In genomic region chr22:45073064-45073463, GRCh38 we compare ENCODE assay signal across 17 cellular contexts.
A peak's percentile ranks its signal among the peaks of the same experiment; 100 is the strongest.
DNase-seq lines count a peak whose midpoint lies in the region; ATAC-seq and TF ChIP-seq lines count a peak whose summit lies in the region.
"Had no signal": no experiment of that assay in that cellular context is flagged by ENCODE, and none has a peak within 500 bp of the region (broad histone marks: within the 10 kb centered on the region; RNA-seq: fewer than 3 reads in every experiment).

No MANE protein-coding gene starts in this region.

- H3K36me3 ChIP-seq in SK-N-SH (replicated peaks in 1 of 2; ENCODE audit: control insufficient read depth in 1 of 2, insufficient read depth in 2 of 2, low read length in 1 of 2) (no peaks in the 10 kb centered on the region), Panc1 (ENCODE audit: control insufficient read depth, insufficient read depth, low read length) (no peaks in the 10 kb centered on the region), mesendoderm (ENCODE audit: control insufficient read depth, insufficient read depth, low read length) (no peaks in the 10 kb centered on the region)
- H3K36me3 ChIP-seq in effector memory CD4-positive, alpha-beta T cell (ENCODE audit: control insufficient read depth, insufficient read depth, low read length), result no peaks in the 10 kb centered on the region

- H3K56ac ChIP-seq in mesendoderm (ENCODE audit: low read length), result peak overlapping the region; percentile 62

- peak overlapping the region in 1 of 2 experiments; percentile 45; a peak in 1 of 4 replicates for H3K27ac ChIP-seq in SK-N-SH (ENCODE audit: low read depth in 2 of 2, low read length in 1 of 2)
- peak overlapping the region; percentile 7; the same call in 1 of the 2 replicates for H3K27ac ChIP-seq in Panc1 (ENCODE audit: low read length)
- H3K27ac ChIP-seq in mesendoderm (ENCODE audit: low read depth, low read length), result no peak overlapping the region
- H3K27ac ChIP-seq in effector memory CD4-positive, alpha-beta T cell (ENCODE audit: insufficient read depth, low read length, poor library complexity, severe bottlenecking), result no peak overlapping the region
- H3K27ac ChIP-seq: KMS-11 had no signal

- no peaks in the 10 kb centered on the region for H3K9me3 ChIP-seq in SK-N-SH
- H3K9me3 ChIP-seq in Panc1 (ENCODE audit: control insufficient read depth, insufficient read depth, low read depth, low read length), result no peaks in the 10 kb centered on the region
- no peaks in the 10 kb centered on the region for H3K9me3 ChIP-seq in effector memory CD4-positive, alpha-beta T cell (ENCODE audit: control insufficient read depth, low read length)

- no peaks in the 10 kb centered on the region for H3K9me2 ChIP-seq in SK-N-SH

- TF ChIP-seq CTCF in SK-N-SH (IDR thresholded peaks at IDR 0.05), result no peak
- TF ChIP-seq CTCF in Panc1 (IDR thresholded peaks at IDR 0.05), result no peak

- H2BK5ac ChIP-seq in mesendoderm (ENCODE audit: low read length), result no peak overlapping the region

- TF ChIP-seq EP300 in SK-N-SH (IDR thresholded peaks at IDR 0.05; ENCODE audit: borderline replicate concordance in 1 of 2, low read depth in 1 of 2, low read length in 1 of 2), result no peak

- DNase-seq in SK-N-SH, result peak; percentile 58
- DNase-seq in NCI-H146 treated with DMSO at 0.1 percent for 48 hours (lab: John Stamatoyannopoulos, UW; ENCODE audit: unreplicated experiment), result peak; percentile 22
- no peak for DNase-seq in Panc1 (ENCODE audit: low read depth, low spot score)
- no peak for DNase-seq in mesendoderm
- no peak for DNase-seq in stimulated activated naive B cell treated with anti-CD40 and anti-IgM and Interleukin-4, amounts not matched to agents 10 μg/mL and 1 μg/mL and 100 μg/mL, for 72 hours
- no peak for DNase-seq in kidney glomerular epithelial cell (lab: John Stamatoyannopoulos, UW)
- DNase-seq in effector memory CD4-positive, alpha-beta T cell, result no peak
- DNase-seq: activated CD4-positive, CD25-positive, alpha-beta regulatory T cell; activated effector memory CD4-positive, alpha-beta T cell treated with anti-CD3 and anti-CD28 coated beads, Interleukin-2, amount 50 U/mL, for 16 hours; NCI-H187; NCI-H526 treated with DMSO at 0.1 percent for 48 hours; Right ventricle myocardium superior; stimulated activated CD4-positive, alpha-beta T cell treated with anti-CD3 and anti-CD28 coated beads, Interleukin-4, amount 100 ng/mL, for 24 hours; substantia nigra; T-helper 2 cell had no signal

- H2AK5ac ChIP-seq in mesendoderm (ENCODE audit: low read length), result no peak overlapping the region

- H3K4me2 ChIP-seq in SK-N-SH (0 out of 2 replicates have a peak overlapping the region, but pooled peaks have one; percentile 4), mesendoderm (ENCODE audit: low read length) (no peak overlapping the region)
- H3K4me2 ChIP-seq: KMS-11 had no signal

- H3K27me3 Mint-ChIP-seq in stimulated activated naive B cell treated with anti-CD40 and anti-IgM and Interleukin-4, amounts not matched to agents 10 μg/mL and 1 μg/mL and 100 μg/mL, for 72 hours, result peaks cover 34 to 59% of the 10 kb centered on the region in 2 donors

- no peak overlapping the region for H3K9ac ChIP-seq in SK-N-SH
- no peak overlapping the region for H3K9ac ChIP-seq in mesendoderm (ENCODE audit: low read length)
- H3K9ac ChIP-seq: KMS-11 had no signal

- no peaks in the 10 kb centered on the region for H4K20me1 ChIP-seq in SK-N-SH (ENCODE audit: insufficient read depth)

- no peak overlapping the region for H2BK120ac ChIP-seq in mesendoderm (ENCODE audit: low read depth, low read length)

- no peak overlapping the region for H3K18ac ChIP-seq in mesendoderm (ENCODE audit: low read length)

- no peak overlapping the region for H3K4ac ChIP-seq in mesendoderm (ENCODE audit: low read depth, low read length)

- peaks cover 3 to 4% of the 10 kb centered on the region in 2 donors for H3K9me3 Mint-ChIP-seq in stimulated activated naive B cell treated with anti-CD40 and anti-IgM and Interleukin-4, amounts not matched to agents 10 μg/mL and 1 μg/mL and 100 μg/mL, for 72 hours

- no peaks in the 10 kb centered on the region for H3K36me3 Mint-ChIP-seq in stimulated activated naive B cell treated with anti-CD40 and anti-IgM and Interleukin-4, amounts not matched to agents 10 μg/mL and 1 μg/mL and 100 μg/mL, for 72 hours

- H3K4me1 ChIP-seq in SK-N-SH (ENCODE audit: control insufficient read depth in 1 of 2, insufficient read depth in 2 of 2, low read depth in 1 of 2, low read length in 1 of 2), result peaks cover 0 to 11% of the 10 kb centered on the region in 2 experiments; a peak in 2 of 4 replicates
- peaks cover 10% of the 10 kb centered on the region; the same call in 1 of the 2 replicates for H3K4me1 ChIP-seq in Panc1 (ENCODE audit: control insufficient read depth, insufficient read depth, low read length)
- H3K4me1 ChIP-seq in mesendoderm (ENCODE audit: control insufficient read depth, low read depth, low read length), result peaks cover 2% of the 10 kb centered on the region
- no peaks in the 10 kb centered on the region for H3K4me1 ChIP-seq in effector memory CD4-positive, alpha-beta T cell (ENCODE audit: control insufficient read depth, insufficient read depth, low read length, poor library complexity, severe bottlenecking)

- no peak overlapping the region for H3K27ac Mint-ChIP-seq in stimulated activated naive B cell treated with anti-CD40 and anti-IgM and Interleukin-4, amounts not matched to agents 10 μg/mL and 1 μg/mL and 100 μg/mL, for 72 hours

- no peaks in the 10 kb centered on the region for H3K4me1 Mint-ChIP-seq in stimulated activated naive B cell treated with anti-CD40 and anti-IgM and Interleukin-4, amounts not matched to agents 10 μg/mL and 1 μg/mL and 100 μg/mL, for 72 hours

- CTCF ChIA-PET in SK-N-SH (lab: Yijun Ruan, JAX) (no interaction called here), Panc1 (lab: Charles Lee) (no interaction called here)

- no peak overlapping the region for H3K23ac ChIP-seq in mesendoderm (ENCODE audit: low read length)

- H3K4me3 ChIP-seq in SK-N-SH (ENCODE audit: low read depth in 2 of 2, low read length in 1 of 2), result no peak overlapping the region
- H3K4me3 ChIP-seq in Panc1 (ENCODE audit: low read depth in 2 of 2, low read length in 2 of 2), result no peak overlapping the region
- H3K4me3 ChIP-seq in mesendoderm (ENCODE audit: low read length), result no peak overlapping the region
- no peak overlapping the region for H3K4me3 ChIP-seq in effector memory CD4-positive, alpha-beta T cell (ENCODE audit: insufficient read depth, low read depth, low read length, poor library complexity, severe bottlenecking)

- H4K8ac ChIP-seq in mesendoderm (ENCODE audit: low read depth, low read length), result no peak overlapping the region

- H3K79me2 ChIP-seq in SK-N-SH (ENCODE audit: insufficient read depth) (no peaks in the 10 kb centered on the region), mesendoderm (ENCODE audit: control insufficient read depth, insufficient read depth, low read length) (no peaks in the 10 kb centered on the region)

- H3K4me3 Mint-ChIP-seq in stimulated activated naive B cell treated with anti-CD40 and anti-IgM and Interleukin-4, amounts not matched to agents 10 μg/mL and 1 μg/mL and 100 μg/mL, for 72 hours, result no peak overlapping the region

- no peak overlapping the region for H2BK15ac ChIP-seq in mesendoderm (replicated peaks; ENCODE audit: low read depth)

- POLR2A ChIA-PET in SK-N-SH (lab: Yijun Ruan, JAX), result no interaction called here
- POLR2A ChIA-PET in Panc1 (lab: Charles Lee), result no interaction called here

- H3F3A ChIP-seq in SK-N-SH (replicated peaks; ENCODE audit: insufficient read depth), result no peaks in the 10 kb centered on the region

- no peak for ATAC-seq in SK-N-SH treated with all-trans-retinoic acid at 6 μM for 48 hours
- ATAC-seq in Panc1, result no peak
- ATAC-seq in stimulated activated naive B cell treated with anti-CD40 and anti-IgM and Interleukin-4, amounts not matched to agents 10 μg/mL and 1 μg/mL and 100 μg/mL, for 72 hours (replicated peaks), result no peak

- no peaks in the 10 kb centered on the region for H3K79me1 ChIP-seq in mesendoderm (ENCODE audit: low read length)

- H2AFZ ChIP-seq in SK-N-SH (ENCODE audit: low read depth), result no peak overlapping the region

- intact Hi-C loops in Panc1 (cut with micrococcal nuclease; ENCODE audit: unreplicated experiment), result no loop called here

- WGBS in SK-N-SH (ENCODE audit: low lambda C conversion rate), result 72% methylated on average over 5 of the region's 5 CpGs
- WGBS in mesendoderm (ENCODE audit: extremely low coverage, insufficient coverage, low lambda C conversion rate), result no CpG with 5 or more reads among the region's 5 CpGs

- in situ Hi-C loops in Panc1 (cut with HindIII; ENCODE audit: low pct_unique_long_range_greater_than_20kb, low sequenced_read_pairs), result no loop called here

- BruUV-seq in Panc1 (replicated peaks; lab: Mats Ljungman, UMichigan), result no TSS peak

- no peak for TF ChIP-seq RAD21 in SK-N-SH (IDR thresholded peaks at IDR 0.05; ENCODE audit: low read length)

- H4K5ac ChIP-seq in mesendoderm (ENCODE audit: low read length), result no peak overlapping the region

- H3K27me3 ChIP-seq in SK-N-SH (ENCODE audit: insufficient read depth), result no peaks in the 10 kb centered on the region
- H3K27me3 ChIP-seq in Panc1 (ENCODE audit: control insufficient read depth, insufficient read depth, low read length), result no peaks in the 10 kb centered on the region
- no peaks in the 10 kb centered on the region for H3K27me3 ChIP-seq in mesendoderm (ENCODE audit: insufficient read depth, low read length, poor library complexity)
- H3K27me3 ChIP-seq in effector memory CD4-positive, alpha-beta T cell (replicated peaks; ENCODE audit: control insufficient read depth, insufficient read depth, low read length, poor library complexity, severe bottlenecking), result no peaks in the 10 kb centered on the region

TF ChIP-seq in SK-N-SH, 30 proteins besides CTCF, POLR2A, EP300 and RAD21:
- no peak for TF ChIP-seq RCOR1 (IDR thresholded peaks at IDR 0.05; ENCODE audit: low read length)
- no peak for TF ChIP-seq GATA2 (CRISPR knock-in tag; IDR thresholded peaks at IDR 0.05)
- TF ChIP-seq YY1 (IDR thresholded peaks at IDR 0.05; ENCODE audit: low read depth), result no peak
- no peak for TF ChIP-seq GABPA (IDR thresholded peaks at IDR 0.05; ENCODE audit: low read depth)
- TF ChIP-seq FOSL2 (IDR thresholded peaks at IDR 0.05; ENCODE audit: borderline replicate concordance, low read depth), result no peak

TF ChIP-seq in SK-N-SH treated with all-trans-retinoic acid at 6 μM for 48 hours, 23 proteins besides CTCF, POLR2A, EP300 and RAD21:
- TF ChIP-seq ESRRG (CRISPR knock-in tag; IDR thresholded peaks at IDR 0.05) (no peak), ZNF565 (CRISPR knock-in tag; conservative IDR thresholded peaks at IDR 0.05; ENCODE audit: low read depth) (no peak)
TF ChIP-seq in SK-N-SH treated with all-trans-retinoic acid at 6 μM for 48 hours: peak in this region for 0.

Comparison
In these comparisons a context has a peak if more than half of its experiments do, and no peak if none do; other contexts are left out.
1. DNase-seq: peak in SK-N-SH (single experiment) and NCI-H146 treated with DMSO at 0.1 percent for 48 hours (single experiment); none in Panc1 (single experiment), mesendoderm (single experiment), stimulated activated naive B cell treated with anti-CD40 and anti-IgM and Interleukin-4, amounts not matched to agents 10 μg/mL and 1 μg/mL and 100 μg/mL, for 72 hours (single experiment), kidney glomerular epithelial cell (single experiment) and effector memory CD4-positive, alpha-beta T cell (0 of 3).